In genomic region chr1:38004284-38005101, GRCh38 we compare ENCODE assay signal across 1 cellular context.
TF ChIP-seq lines count a peak whose summit lies in the region.

No MANE protein-coding gene starts in this region.

TF ChIP-seq in HEK293, 187 proteins besides CTCF, POLR2A, EP300 and RAD21 (continued from another document):
- TF ChIP-seq ZNF280D (tag by site-specific recombination; IDR thresholded peaks at IDR 0.05) (no peak), ZNF391 (tag by site-specific recombination; IDR thresholded peaks at IDR 0.05; ENCODE audit: borderline replicate concordance, low read depth) (no peak), ZNF473 (tag by site-specific recombination; IDR thresholded peaks at IDR 0.05) (no peak), ZNF335 (tag by site-specific recombination; conservative IDR thresholded peaks at IDR 0.05) (peak; percentile 67), ZNF16 (tag by site-specific recombination; IDR thresholded peaks at IDR 0.05; ENCODE audit: low read depth) (no peak), ZNF530 (tag by site-specific recombination; IDR thresholded peaks at IDR 0.05; ENCODE audit: low read depth) (no peak), ZNF146 (tag by site-specific recombination; IDR thresholded peaks at IDR 0.05) (no peak), ZNF549 (tag by site-specific recombination; IDR thresholded peaks at IDR 0.05) (no peak), GLI4 (tag by site-specific recombination; IDR thresholded peaks at IDR 0.05) (no peak), ZNF777 (tag by site-specific recombination; IDR thresholded peaks at IDR 0.05; ENCODE audit: borderline replicate concordance) (no peak), ZNF394 (tag by site-specific recombination; IDR thresholded peaks at IDR 0.05; ENCODE audit: borderline replicate concordance) (no peak), ZBTB1 (tag by site-specific recombination; IDR thresholded peaks at IDR 0.05) (no peak), ZNF626 (tag by site-specific recombination; IDR thresholded peaks at IDR 0.05) (no peak), ZNF138 (tag by site-specific recombination; IDR thresholded peaks at IDR 0.05; ENCODE audit: borderline replicate concordance) (no peak), ZNF658 (tag by site-specific recombination; IDR thresholded peaks at IDR 0.05) (no peak), ZNF561 (tag by site-specific recombination; IDR thresholded peaks at IDR 0.05; ENCODE audit: borderline replicate concordance) (no peak), ZNF18 (tag by site-specific recombination; IDR thresholded peaks at IDR 0.05) (no peak), ZFP37 (tag by site-specific recombination; IDR thresholded peaks at IDR 0.05) (no peak), BCL11B (tag by site-specific recombination; IDR thresholded peaks at IDR 0.05; ENCODE audit: low read depth) (no peak), ZSCAN5A (tag by site-specific recombination; IDR thresholded peaks at IDR 0.05) (no peak), ZNF221 (tag by site-specific recombination; IDR thresholded peaks at IDR 0.05; ENCODE audit: borderline replicate concordance) (no peak), KLF8 (tag by site-specific recombination; IDR thresholded peaks at IDR 0.05) (no peak), ZNF223 (tag by site-specific recombination; IDR thresholded peaks at IDR 0.05) (no peak), ZNF571 (tag by site-specific recombination; IDR thresholded peaks at IDR 0.05) (no peak), ZNF792 (tag by site-specific recombination; IDR thresholded peaks at IDR 0.05) (no peak), IKZF3 (tag by site-specific recombination; IDR thresholded peaks at IDR 0.05) (no peak), PRDM4 (tag by site-specific recombination; IDR thresholded peaks at IDR 0.05) (no peak), ZNF202 (tag by site-specific recombination; IDR thresholded peaks at IDR 0.05; ENCODE audit: borderline replicate concordance) (no peak), GLIS1 (tag by site-specific recombination; IDR thresholded peaks at IDR 0.05) (peak; percentile 23; the same call in 1 of the 2 replicates), ZNF521 (tag by site-specific recombination; IDR thresholded peaks at IDR 0.05) (no peak), ZNF26 (tag by site-specific recombination; IDR thresholded peaks at IDR 0.05) (no peak), ZBTB8A (tag by site-specific recombination; IDR thresholded peaks at IDR 0.05) (peak; percentile 51), ZNF501 (tag by site-specific recombination; IDR thresholded peaks at IDR 0.05) (0 out of 2 replicates have a peak, but pooled peaks have one; percentile 27), REPIN1 (tag by site-specific recombination; IDR thresholded peaks at IDR 0.05; ENCODE audit: low read depth) (no peak), ZNF785 (tag by site-specific recombination; IDR thresholded peaks at IDR 0.05) (no peak), ZNF184 (tag by site-specific recombination; IDR thresholded peaks at IDR 0.05) (no peak), KLF10 (tag by site-specific recombination; IDR thresholded peaks at IDR 0.05) (no peak), ZNF2 (tag by site-specific recombination; IDR thresholded peaks at IDR 0.05) (0 out of 2 replicates have a peak, but pooled peaks have one; percentile 21), ZNF830 (tag by site-specific recombination; IDR thresholded peaks at IDR 0.05; ENCODE audit: low read depth) (no peak), ZNF175 (tag by site-specific recombination; IDR thresholded peaks at IDR 0.05) (no peak), ZEB2 (tag by site-specific recombination; IDR thresholded peaks at IDR 0.05) (0 out of 2 replicates have a peak, but pooled peaks have one; percentile 27), ZNF664 (tag by site-specific recombination; IDR thresholded peaks at IDR 0.05) (no peak), ZNF548 (tag by site-specific recombination; IDR thresholded peaks at IDR 0.05) (no peak), ZBTB49 (tag by site-specific recombination; IDR thresholded peaks at IDR 0.05; ENCODE audit: low read depth) (no peak), ZNF48 (tag by site-specific recombination; IDR thresholded peaks at IDR 0.05) (no peak), ZNF654 (tag by site-specific recombination; IDR thresholded peaks at IDR 0.05; ENCODE audit: low read depth) (no peak), ZBTB7A (tag by site-specific recombination; IDR thresholded peaks at IDR 0.05; ENCODE audit: low read depth) (0 out of 2 replicates have a peak, but pooled peaks have one; percentile 15), ZNF621 (tag by site-specific recombination; IDR thresholded peaks at IDR 0.05) (no peak)
